ENCODE assay signal across 1 cellular context in genomic region chr17:81741049-81741593, GRCh38.
TF ChIP-seq lines count a peak whose summit lies in the region.

No MANE protein-coding gene starts in this region.

TF ChIP-seq in GM23338, 12 proteins besides CTCF, POLR2A, EP300 and RAD21 (continued from another document):
- TF ChIP-seq POLR2AphosphoS5 (IDR thresholded peaks at IDR 0.05; ENCODE audit: low read depth) (no peak), EZH2 (IDR thresholded peaks at IDR 0.05; ENCODE audit: low read depth, unreplicated experiment) (no peak), ZNF114 (CRISPR knock-in tag; IDR thresholded peaks at IDR 0.05) (no peak)
TF ChIP-seq in GM23338: peak in this region for 0.
